ENCODE assay signal across 28 cellular contexts in genomic region chr1:33324677-33325417, GRCh38. TPM values are rescaled to one million over a fixed set of nuclear protein-coding genes. Genes with fewer than 3 reads are reported as not detected.
DNase-seq lines count a peak whose midpoint lies in the region; ATAC-seq and TF ChIP-seq lines count a peak whose summit lies in the region.
"Had no signal": no experiment of that assay in that cellular context is flagged by ENCODE, and none has a peak within 500 bp of the region (broad histone marks: within the 10 kb centered on the region; RNA-seq: fewer than 3 reads in every experiment).

No MANE protein-coding gene starts in this region.

- H3K4me3 ChIP-seq in A673 (ENCODE audit: low read depth, low read length, poor library complexity, severe bottlenecking) (no peak overlapping the region), HEK293 (ENCODE audit: low read depth, low read length) (no peak overlapping the region), endodermal cell (ENCODE audit: low read length) (no peak overlapping the region), osteoblast (ENCODE audit: insufficient read depth, low read length) (no peak overlapping the region)
- H3K4me3 ChIP-seq: prostate gland, SJSA1, transverse colon had no signal

- H3K27ac Mint-ChIP-seq in endodermal cell (no peak overlapping the region), progenitor cell of endocrine pancreas (no peak overlapping the region)
- H3K27ac Mint-ChIP-seq: activated naive CD8-positive, alpha-beta T cell had no signal

- H3K4me1 ChIP-seq in A673 (ENCODE audit: insufficient read depth, low read length, poor library complexity, severe bottlenecking) (no peaks in the 10 kb centered on the region), HEK293 (ENCODE audit: control insufficient read depth, insufficient read depth, low read length) (no peaks in the 10 kb centered on the region), endodermal cell (ENCODE audit: control insufficient read depth, insufficient read depth, low read length) (no peaks in the 10 kb centered on the region), osteoblast (ENCODE audit: insufficient read depth, low read length) (peaks cover 18% of the 10 kb centered on the region)
- H3K4me1 ChIP-seq: Caco-2, prostate gland, SJSA1 had no signal

- no peak overlapping the region for H3K9ac ChIP-seq in endodermal cell (ENCODE audit: extremely low read depth, low read length, poor library complexity, severe bottlenecking)

- POLR2A ChIA-PET in A673 (lab: Charles Lee; ENCODE audit: low non-redundant PET) = no interaction called here
- POLR2A ChIA-PET in HEK293 (lab: Yijun Ruan, JAX) = no interaction called here

- DNase-seq in A673 (ENCODE audit: low spot score) = no peak
- no peak for DNase-seq in endodermal cell
- peak; percentile 17 for DNase-seq in osteoblast (ENCODE audit: insufficient read length, low spot score, missing footprints)
- no peak for DNase-seq in NCI-H526 (lab: John Stamatoyannopoulos, UW)
- DNase-seq in progenitor cell of endocrine pancreas (ENCODE audit: low spot score, unreplicated experiment) = no peak
- DNase-seq: activated CD4-positive, alpha-beta T cell treated with anti-CD3 and anti-CD28 coated beads, Interleukin-2, amount 50 U/mL, for 48 hours; activated CD8-positive, alpha-beta memory T cell treated with anti-CD3 and anti-CD28 coated beads, Interleukin-2, amount 50 U/mL, for 48 hours; C1 segment of cervical spinal cord; Caco-2; DMS79; GDM1; mammary epithelial cell; NCI-H1092; NCI-H187 treated with DMSO at 0.1 percent for 48 hours; NCI-H69; transverse colon had no signal

- H3K27me3 Mint-ChIP-seq in endodermal cell (ENCODE audit: insufficient read depth) (peaks cover 2% of the 10 kb centered on the region), progenitor cell of endocrine pancreas (no peaks in the 10 kb centered on the region)
- H3K27me3 Mint-ChIP-seq: activated naive CD8-positive, alpha-beta T cell; central memory CD8-positive, alpha-beta T cell had no signal

- H3K27ac ChIP-seq in A673 (ENCODE audit: low read depth, low read length, poor library complexity, severe bottlenecking) (peak overlapping the region; percentile 30), HEK293 (ENCODE audit: extremely low read depth, low read depth, low read length) (no peak overlapping the region), endodermal cell (ENCODE audit: low read depth, low read length) (peak overlapping the region; percentile 56), osteoblast (ENCODE audit: low read depth, low read length) (no peak overlapping the region)
- H3K27ac ChIP-seq: prostate gland, SJSA1 had no signal

- no peaks in the 10 kb centered on the region for H3K4me1 Mint-ChIP-seq in endodermal cell
- no peaks in the 10 kb centered on the region for H3K4me1 Mint-ChIP-seq in progenitor cell of endocrine pancreas (ENCODE audit: low read depth)
- H3K4me1 Mint-ChIP-seq: central memory CD8-positive, alpha-beta T cell had no signal

- H3K4me2 ChIP-seq in osteoblast (ENCODE audit: insufficient read depth, low read length) = no peak overlapping the region

- H3K36me3 Mint-ChIP-seq in endodermal cell (ENCODE audit: low read depth) (peaks cover 62% of the 10 kb centered on the region), progenitor cell of endocrine pancreas (ENCODE audit: insufficient read depth) (peaks cover 39% of the 10 kb centered on the region)

- H3K9me3 ChIP-seq in A673 (ENCODE audit: low read depth, low read length, poor library complexity, severe bottlenecking) (no peaks in the 10 kb centered on the region), HEK293 (ENCODE audit: control insufficient read depth, insufficient read depth, low read depth, low read length) (no peaks in the 10 kb centered on the region), endodermal cell (ENCODE audit: control insufficient read depth, low read length) (no peaks in the 10 kb centered on the region), osteoblast (ENCODE audit: low read depth, low read length) (no peaks in the 10 kb centered on the region)
- H3K9me3 ChIP-seq: Caco-2, prostate gland, SJSA1, transverse colon had no signal

- peaks cover 74% of the 10 kb centered on the region for H3K36me3 ChIP-seq in A673 (ENCODE audit: insufficient read depth, low read length, poor library complexity, severe bottlenecking)
- H3K36me3 ChIP-seq in HEK293 (ENCODE audit: control insufficient read depth in 2 of 2, insufficient read depth in 1 of 2, low read length in 2 of 2) = peaks cover 18 to 83% of the 10 kb centered on the region in 2 experiments
- peaks cover 63% of the 10 kb centered on the region for H3K36me3 ChIP-seq in endodermal cell (ENCODE audit: control insufficient read depth, insufficient read depth, low read length)
- H3K36me3 ChIP-seq in osteoblast (ENCODE audit: insufficient read depth, low read length) = peaks cover 82% of the 10 kb centered on the region

- CTCF ChIA-PET in A673 (lab: Charles Lee) = no interaction called here
- CTCF ChIA-PET in HEK293 (lab: Yijun Ruan, JAX) = interaction anchor here (0.6 kb wide), 1 partner anchor 131 kb away, joined by 3 read pairs; no protein-coding TSS in a partner anchor

- peaks cover 64% of the 10 kb centered on the region for H4K20me1 ChIP-seq in osteoblast (ENCODE audit: insufficient read depth, low read length)

- H3K4me3 Mint-ChIP-seq in endodermal cell (no peak overlapping the region), progenitor cell of endocrine pancreas (ENCODE audit: low read depth) (no peak overlapping the region)
- H3K4me3 Mint-ChIP-seq: activated naive CD8-positive, alpha-beta T cell; central memory CD8-positive, alpha-beta T cell had no signal

- 91 to 94% methylated on average over 16 to 17 of the region's 17 CpGs for WGBS in endodermal cell (ENCODE audit: insufficient coverage in 1 of 2, insufficient read length in 1 of 2), 2 experiments

- H2AFZ ChIP-seq in osteoblast (ENCODE audit: low read length) = no peak overlapping the region

- no peaks in the 10 kb centered on the region for H3K9me3 Mint-ChIP-seq in endodermal cell
- no peaks in the 10 kb centered on the region for H3K9me3 Mint-ChIP-seq in progenitor cell of endocrine pancreas (ENCODE audit: low read depth)
- H3K9me3 Mint-ChIP-seq: central memory CD8-positive, alpha-beta T cell had no signal

- no peaks in the 10 kb centered on the region for H3K27me3 ChIP-seq in A673 (replicated peaks; ENCODE audit: insufficient read depth, low read depth, low read length, poor library complexity)
- H3K27me3 ChIP-seq in endodermal cell (ENCODE audit: control insufficient read depth, insufficient read depth, low read length, poor library complexity, severe bottlenecking) = no peaks in the 10 kb centered on the region
- no peaks in the 10 kb centered on the region for H3K27me3 ChIP-seq in osteoblast (ENCODE audit: insufficient read depth, low read length)
- H3K27me3 ChIP-seq: SJSA1, transverse colon had no signal

- no peak for ATAC-seq in HG03045 (IDR thresholded peaks at IDR 0.05; ENCODE audit: unreplicated experiment)
- ATAC-seq: activated CD4-positive, CD25-positive, alpha-beta regulatory T cell treated with anti-CD3 and anti-CD28 coated beads, Interleukin-2, amount 50 U/mL, for 24 hours had no signal

- peaks cover 24% of the 10 kb centered on the region for H3K79me2 ChIP-seq in osteoblast (ENCODE audit: insufficient read depth, low read length)

- intact Hi-C loops in A673 (cut with micrococcal nuclease; ENCODE audit: unreplicated experiment) = no loop called here

- no TSS peak for BruUV-seq in A673 (replicated peaks; lab: Mats Ljungman, UMichigan)

- TF ChIP-seq CTCF in A673 (conservative IDR thresholded peaks at IDR 0.05; ENCODE audit: low read depth, low read length) (no peak), HEK293 (tag by site-specific recombination; IDR thresholded peaks at IDR 0.05) (no peak), endodermal cell (conservative IDR thresholded peaks at IDR 0.05) (no peak), osteoblast (IDR thresholded peaks at IDR 0.05; ENCODE audit: extremely low read depth, low read depth, low read length) (no peak), progenitor cell of endocrine pancreas (IDR thresholded peaks at IDR 0.05; ENCODE audit: unreplicated experiment) (no peak)

TF ChIP-seq in HEK293, 187 proteins besides CTCF, POLR2A, EP300 and RAD21:
- TF ChIP-seq IKZF3 (tag by site-specific recombination; IDR thresholded peaks at IDR 0.05) (no peak), ZIC2 (tag by site-specific recombination; IDR thresholded peaks at IDR 0.05) (peak; percentile 40; the same call in 1 of the 2 replicates)
TF ChIP-seq in HEK293: peak in this region for 1.

RNA-seq across cellular contexts. Expression of gene A3GALT2, which starts 3.9 kb away (rescaled TPM):
- 0.39 TPM in 1 of 2 replicates, not detected in the other for total RNA-seq in A673 (2021)
- not detected for total RNA-seq in endodermal cell
- polyA plus RNA-seq in endodermal cell (2013, experiment 1 of 2) = not detected
- not detected for polyA plus RNA-seq in endodermal cell (2013, experiment 2 of 2)
- total RNA-seq in osteoblast = under 0.01 TPM in 1 of 2 replicates, not detected in the other
- 0.29 and 0.40 TPM in 2 replicates for total RNA-seq in progenitor cell of endocrine pancreas
- total RNA-seq: Caco-2; dermis microvascular lymphatic vessel endothelial cell; H4; kidney epithelial cell; mammary epithelial cell; SJSA1; T-helper 1 cell treated with Interleukin-12 subunit alpha and Interleukin-12 subunit beta and Interleukin-4 antibody, amounts not matched to agents 30 ng/mL and 1 ng/mL, for 36 hours; transverse colon had no signal
- polyA plus RNA-seq: aorta, mammary epithelial cell had no signal

Comparison
In these comparisons a context has a peak if more than half of its experiments do, and no peak if none do; other contexts are left out.
1. H3K27ac ChIP-seq: peak in A673 (single experiment) and endodermal cell (single experiment); none in HEK293 (single experiment) and osteoblast (single experiment).